Comparison of ENCODE assay signal across 8 cellular contexts in genomic region chr2:42128731-42129486, GRCh38. TPM values are rescaled to one million over a fixed set of nuclear protein-coding genes. Genes with fewer than 3 reads are reported as not detected.
DNase-seq lines count a peak whose midpoint lies in the region; ATAC-seq lines count a peak whose summit lies in the region.

No MANE protein-coding gene starts in this region.

- peak overlapping the region; percentile 52 for H3K27ac ChIP-seq in thymus (ENCODE audit: low read depth)

- H3K9me3 Mint-ChIP-seq in activated CD8-positive, alpha-beta memory T cell treated with anti-CD3 and anti-CD28 coated beads, Interleukin-2, amount 10 ng/mL, durations not matched to agents 7 days and 5 days (ENCODE audit: low read depth) = no peaks in the 10 kb centered on the region
- H3K9me3 Mint-ChIP-seq in effector memory CD8-positive, alpha-beta T cell = no peaks in the 10 kb centered on the region

- ATAC-seq in activated CD8-positive, alpha-beta memory T cell treated with anti-CD3 and anti-CD28 coated beads, Interleukin-2, amount 10 ng/mL, durations not matched to agents 7 days and 5 days = no peak
- ATAC-seq in effector memory CD8-positive, alpha-beta T cell (replicated peaks) = no peak
- no peak for ATAC-seq in GM18867 (IDR thresholded peaks at IDR 0.05; ENCODE audit: unreplicated experiment)

- CTCF ChIA-PET in activated CD8-positive, alpha-beta memory T cell treated with anti-CD3 and anti-CD28 coated beads, Interleukin-2, amount 10 ng/mL, durations not matched to agents 7 days and 5 days (lab: Charles Lee) = interaction anchor here (0.9 to 5.2 kb wide), 4 partner anchors 12 to 67 kb away, joined by 3 to 24 read pairs (median 5); no protein-coding TSS in a partner anchor

- peaks cover 90% of the 10 kb centered on the region for H3K4me1 Mint-ChIP-seq in activated CD8-positive, alpha-beta memory T cell treated with anti-CD3 and anti-CD28 coated beads, Interleukin-2, amount 10 ng/mL, durations not matched to agents 7 days and 5 days
- peaks cover 69 to 93% of the 10 kb centered on the region in 2 donors for H3K4me1 Mint-ChIP-seq in effector memory CD8-positive, alpha-beta T cell (ENCODE audit: low read depth in 2 of 2)

- DNase-seq in activated CD8-positive, alpha-beta memory T cell treated with anti-CD3 and anti-CD28 coated beads, Interleukin-2, amount 10 ng/mL, durations not matched to agents 7 days and 5 days = no peak
- DNase-seq in activated CD8-positive, alpha-beta memory T cell treated with anti-CD3 and anti-CD28 coated beads, Interleukin-2, amount 50 U/mL, for 48 hours = no peak
- DNase-seq in NCI-H2171 (lab: John Stamatoyannopoulos, UW) (peak; percentile 74), iPS-NIHi7 (ENCODE audit: extremely low spot score) (no peak), epidermal melanocyte (ENCODE audit: insufficient read length, low spot score) (no peak)
- DNase-seq in effector memory CD8-positive, alpha-beta T cell = no peak

- H3K36me3 ChIP-seq in thymus (ENCODE audit: control insufficient read depth, insufficient read depth) = no peaks in the 10 kb centered on the region

- no peak overlapping the region for H3K4me3 ChIP-seq in thymus (ENCODE audit: low read length)

- H3K27me3 Mint-ChIP-seq in activated CD8-positive, alpha-beta memory T cell treated with anti-CD3 and anti-CD28 coated beads, Interleukin-2, amount 10 ng/mL, durations not matched to agents 7 days and 5 days = no peaks in the 10 kb centered on the region
- no peaks in the 10 kb centered on the region for H3K27me3 Mint-ChIP-seq in effector memory CD8-positive, alpha-beta T cell

- 8% methylated on average over 7 of the region's 7 CpGs for WGBS in thymus

- H3K4me1 ChIP-seq in thymus (ENCODE audit: control insufficient read depth, insufficient read depth, low read length) = peaks cover 53% of the 10 kb centered on the region

- peaks cover 2% of the 10 kb centered on the region for H3K36me3 Mint-ChIP-seq in activated CD8-positive, alpha-beta memory T cell treated with anti-CD3 and anti-CD28 coated beads, Interleukin-2, amount 10 ng/mL, durations not matched to agents 7 days and 5 days
- H3K36me3 Mint-ChIP-seq in effector memory CD8-positive, alpha-beta T cell (ENCODE audit: insufficient read depth) = peaks cover 13% of the 10 kb centered on the region

- H3K27ac Mint-ChIP-seq in activated CD8-positive, alpha-beta memory T cell treated with anti-CD3 and anti-CD28 coated beads, Interleukin-2, amount 10 ng/mL, durations not matched to agents 7 days and 5 days = peak overlapping the region; percentile 90
- peak overlapping the region; percentile 60 to 96 for H3K27ac Mint-ChIP-seq in effector memory CD8-positive, alpha-beta T cell

- H3K4me3 Mint-ChIP-seq in activated CD8-positive, alpha-beta memory T cell treated with anti-CD3 and anti-CD28 coated beads, Interleukin-2, amount 10 ng/mL, durations not matched to agents 7 days and 5 days = no peak overlapping the region
- peak overlapping the region; percentile 78 to 82 for H3K4me3 Mint-ChIP-seq in effector memory CD8-positive, alpha-beta T cell

- no peaks in the 10 kb centered on the region for H3K9me3 ChIP-seq in thymus (ENCODE audit: control insufficient read depth)

- H3K27me3 ChIP-seq in thymus (ENCODE audit: control insufficient read depth, insufficient read depth) = no peaks in the 10 kb centered on the region

RNA-seq across cellular contexts. Expression of gene EML4, which starts 40.2 kb away (rescaled TPM):
- total RNA-seq in activated CD8-positive, alpha-beta memory T cell treated with anti-CD3 and anti-CD28 coated beads, Interleukin-2, amount 10 ng/mL, durations not matched to agents 7 days and 5 days = 100 to 1,000 TPM in 1 of 2 experiments, 10 to 100 TPM in 1; 73.4 to 110 TPM
- polyA plus RNA-seq in thymus = 23.5 TPM
